9 cellular contexts compared by ENCODE assay signal in the genomic region with DNA sequence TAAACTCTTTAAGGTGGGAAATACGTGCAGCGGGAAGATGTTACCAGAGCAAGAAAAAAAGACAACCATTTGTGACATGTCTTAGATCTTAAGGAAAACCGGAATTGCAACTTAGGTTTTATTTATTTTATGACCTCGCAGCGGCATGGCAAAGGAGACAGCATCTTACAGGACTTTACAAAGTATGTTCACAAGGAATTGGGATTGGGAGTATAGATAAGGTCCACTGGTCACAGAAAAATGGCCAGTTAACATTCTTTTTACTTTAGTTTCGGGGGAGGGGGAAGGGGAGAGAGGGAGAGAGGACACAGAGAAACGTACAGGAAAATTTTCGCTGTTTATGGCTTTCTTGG.
A peak's percentile ranks its signal among the peaks of the same experiment; 100 is the strongest.
DNase-seq lines count a peak whose midpoint lies in the region; FAIRE-seq and TF ChIP-seq lines count a peak whose summit lies in the region.
"Had no signal": no experiment of that assay in that cellular context is flagged by ENCODE, and none has a peak within 500 bp of the region (broad histone marks: within the 10 kb centered on the region; RNA-seq: fewer than 3 reads in every experiment).

No MANE protein-coding gene starts in this region.

- H3K9me3 ChIP-seq in GM23248 (ENCODE audit: low read depth) (no peaks in the 10 kb centered on the region), ascending aorta (no peaks in the 10 kb centered on the region), iPS-20b (ENCODE audit: insufficient read depth, low read depth, low read length) (no peaks in the 10 kb centered on the region), small intestine (ENCODE audit: control insufficient read depth, low read depth) (no peaks in the 10 kb centered on the region), thyroid gland (no peaks in the 10 kb centered on the region)

- DNase-seq in GM23248, result no peak
- no peak for DNase-seq in ascending aorta (ENCODE audit: low spot score in 2 of 2)
- peak; percentile 2 for DNase-seq in small intestine
- no peak for DNase-seq in thyroid gland
- DNase-seq in activated naive CD4-positive, alpha-beta T cell treated with anti-CD3 and anti-CD28 coated beads, Interleukin-2, amount 50 U/mL, for 16 hours, result no peak
- no peak for DNase-seq in urothelium cell line (ENCODE audit: low spot score)
- no peak for DNase-seq in NCI-H510A (lab: John Stamatoyannopoulos, UW)
- DNase-seq: NCI-H2081 had no signal

- TF ChIP-seq CTCF in ascending aorta (IDR thresholded peaks at IDR 0.05), result no peak
- TF ChIP-seq CTCF in thyroid gland (IDR thresholded peaks at IDR 0.05), result no peak

- H3K36me3 ChIP-seq in GM23248 (ENCODE audit: low read depth) (no peaks in the 10 kb centered on the region), ascending aorta (no peaks in the 10 kb centered on the region), iPS-20b (ENCODE audit: insufficient read depth, low read depth, low read length) (no peaks in the 10 kb centered on the region), small intestine (ENCODE audit: control insufficient read depth in 2 of 2, insufficient read depth in 2 of 2, low read length in 2 of 2) (no peaks in the 10 kb centered on the region), thyroid gland (no peaks in the 10 kb centered on the region)

- peak overlapping the region; percentile 79 for H3K4me2 ChIP-seq in GM23248 (ENCODE audit: unreplicated experiment)

- peak overlapping the region; percentile 70 for H3K4me3 ChIP-seq in GM23248
- H3K4me3 ChIP-seq in ascending aorta, result peak overlapping the region; percentile 30 to 59
- H3K4me3 ChIP-seq in iPS-20b (ENCODE audit: low read length), result peak overlapping the region; percentile 77
- peak overlapping the region in 1 of 2 donors; percentile 42 for H3K4me3 ChIP-seq in small intestine (ENCODE audit: low read depth in 1 of 2, low read length in 2 of 2)
- peak overlapping the region in 1 of 3 donors; percentile 21 for H3K4me3 ChIP-seq in thyroid gland (replicated peaks in 1 of 3)

- H3K79me2 ChIP-seq in GM23248 (ENCODE audit: insufficient read depth), result no peaks in the 10 kb centered on the region

- intact Hi-C loops in ascending aorta (cut with DNase I) (no loop called here), thyroid gland (cut with DNase I) (no loop called here)

- in situ Hi-C loops in GM23248 (cut with MboI), result no loop called here

- H3K27me3 ChIP-seq in GM23248 (replicated peaks; ENCODE audit: insufficient read depth) (peaks cover 21% of the 10 kb centered on the region; the same call in 1 of the 2 replicates), ascending aorta (no peaks in the 10 kb centered on the region), iPS-20b (ENCODE audit: insufficient read depth, low read length) (peaks cover 5% of the 10 kb centered on the region; the same call in 1 of the 2 replicates), small intestine (ENCODE audit: control insufficient read depth in 2 of 2, insufficient read depth in 2 of 2, low read length in 2 of 2) (no peaks in the 10 kb centered on the region), thyroid gland (no peaks in the 10 kb centered on the region)

- H3K4me1 ChIP-seq in GM23248 (ENCODE audit: insufficient read depth) (no peaks in the 10 kb centered on the region), ascending aorta (no peaks in the 10 kb centered on the region), iPS-20b (ENCODE audit: insufficient read depth, low read length) (peaks cover 22% of the 10 kb centered on the region; the same call in 1 of the 2 replicates), small intestine (ENCODE audit: control insufficient read depth in 2 of 2, insufficient read depth in 1 of 2, low read depth in 1 of 2, low read length in 1 of 2) (no peaks in the 10 kb centered on the region), thyroid gland (no peaks in the 10 kb centered on the region)

- H3K9me2 ChIP-seq in GM23248 (ENCODE audit: insufficient read depth), result no peaks in the 10 kb centered on the region

- TF ChIP-seq POLR2A in thyroid gland (IDR thresholded peaks at IDR 0.05), result no peak

- no peaks in the 10 kb centered on the region for H3F3A ChIP-seq in GM23248 (ENCODE audit: insufficient read depth)

- 26 to 27% methylated on average over 8 of the region's 8 CpGs for WGBS in GM23248 (ENCODE audit: low coverage in 1 of 2, low lambda C conversion rate in 2 of 2, missing lambda C conversion rate in 2 of 2), 2 experiments
- WGBS in small intestine, 3 donors, result 38 to 46% (median 39%) methylated on average over 8 of the region's 8 CpGs
- 42 to 47% methylated on average over 8 of the region's 8 CpGs for WGBS in thyroid gland, 2 donors

- no peaks in the 10 kb centered on the region for H4K20me1 ChIP-seq in GM23248 (ENCODE audit: insufficient read depth)

- FAIRE-seq in small intestine (lab: Jason Lieb, UNC) (no peak), urothelium cell line (lab: Jason Lieb, UNC) (no peak)

- H3K27ac ChIP-seq in GM23248 (no peak overlapping the region), ascending aorta (no peak overlapping the region), iPS-20b (ENCODE audit: low read length) (no peak overlapping the region), small intestine (ENCODE audit: low read depth in 1 of 2, low read length in 1 of 2) (no peak overlapping the region), thyroid gland (no peak overlapping the region)

- H3K9ac ChIP-seq in GM23248 (no peak overlapping the region), iPS-20b (ENCODE audit: low read depth, low read length) (peak overlapping the region; percentile 53; the same call in 1 of the 2 replicates)

- peak overlapping the region; percentile 75 for H2AFZ ChIP-seq in GM23248
